ENCODE assay signal across 24 cellular contexts in genomic region chr13:109326601-109327000, GRCh38.
"Had no signal": no experiment of that assay in that cellular context is flagged by ENCODE, and none has a peak within 500 bp of the region (broad histone marks: within the 10 kb centered on the region; RNA-seq: fewer than 3 reads in every experiment).

No MANE protein-coding gene starts in this region.

- FAIRE-seq: urothelium cell line had no signal

- H3K27me3 ChIP-seq: stomach, suprapubic skin, testis, tibial artery, tibial nerve, transverse colon, upper lobe of left lung, upper lobe of right lung, uterus, vagina had no signal

- H3K4me3 ChIP-seq: stomach, suprapubic skin, testis, thoracic aorta, thyroid gland, tibial artery, tibial nerve, transverse colon, upper lobe of left lung, upper lobe of right lung, uterus, vagina had no signal

- DNase-seq: stimulated activated CD4-positive, alpha-beta T cell treated with anti-CD3 and anti-CD28 coated beads, Interleukin-2, amount 100 ng/mL, for 48 hours; stimulated activated CD4-positive, alpha-beta T cell treated with anti-CD3 and anti-CD28 coated beads, Interleukin-4, amount 100 ng/mL, for 1 hour; stimulated activated CD4-positive, alpha-beta T cell treated with anti-CD3 and anti-CD28 coated beads, Interleukin-4, amount 100 ng/mL, for 24 hours; stimulated activated CD4-positive, alpha-beta T cell treated with anti-CD3 and anti-CD28 coated beads, Interleukin-4, amount 100 ng/mL, for 4 hours; stimulated activated CD8-positive, alpha-beta memory T cell treated with anti-CD3 and anti-CD28 coated beads, Interleukin-4, amount 100 ng/mL, for 48 hours; stimulated activated naive B cell treated with anti-CD40 and anti-IgM and Interleukin-4, amounts not matched to agents 10 μg/mL and 1 μg/mL and 100 μg/mL, for 72 hours; stimulated activated naive CD4-positive, alpha-beta T cell; stimulated activated naive CD4-positive, alpha-beta T cell treated with Interleukin-2 at 50 U/mL for 16 hours; stimulated activated naive CD8-positive, alpha-beta T cell treated with anti-CD3 and anti-CD28 coated beads, Interleukin-15, amount 100 ng/mL, for 72 hours; stimulated activated naive CD8-positive, alpha-beta T cell treated with anti-CD3 and anti-CD28 coated beads, Interleukin-15, Interleukin-2, amounts not matched to agents 100 U/mL and 50 U/mL, for 24 hours; stomach; substantia nigra; testis; thyroid gland; tibial artery; transverse colon; upper lobe of left lung; upper lobe of right lung; uterus had no signal

- H3K9me3 ChIP-seq: stomach, suprapubic skin, testis, thoracic aorta, thyroid gland, tibial artery, tibial nerve, transverse colon, upper lobe of left lung, upper lobe of right lung, uterus, vagina had no signal

- H3K36me3 ChIP-seq: stomach, suprapubic skin, thoracic aorta, thyroid gland, tibial artery, tibial nerve, transverse colon, upper lobe of left lung, upper lobe of right lung, uterus, vagina had no signal

- H3K27ac ChIP-seq: stomach, suprapubic skin, testis, thoracic aorta, thyroid gland, tibial artery, tibial nerve, transverse colon, upper lobe of left lung, upper lobe of right lung, uterus, vagina had no signal

- H3K4me1 ChIP-seq: stomach, suprapubic skin, testis, thyroid gland, tibial artery, tibial nerve, transverse colon, upper lobe of left lung, upper lobe of right lung, uterus, vagina had no signal
